8 cellular contexts compared by ENCODE assay signal in the genomic region with DNA sequence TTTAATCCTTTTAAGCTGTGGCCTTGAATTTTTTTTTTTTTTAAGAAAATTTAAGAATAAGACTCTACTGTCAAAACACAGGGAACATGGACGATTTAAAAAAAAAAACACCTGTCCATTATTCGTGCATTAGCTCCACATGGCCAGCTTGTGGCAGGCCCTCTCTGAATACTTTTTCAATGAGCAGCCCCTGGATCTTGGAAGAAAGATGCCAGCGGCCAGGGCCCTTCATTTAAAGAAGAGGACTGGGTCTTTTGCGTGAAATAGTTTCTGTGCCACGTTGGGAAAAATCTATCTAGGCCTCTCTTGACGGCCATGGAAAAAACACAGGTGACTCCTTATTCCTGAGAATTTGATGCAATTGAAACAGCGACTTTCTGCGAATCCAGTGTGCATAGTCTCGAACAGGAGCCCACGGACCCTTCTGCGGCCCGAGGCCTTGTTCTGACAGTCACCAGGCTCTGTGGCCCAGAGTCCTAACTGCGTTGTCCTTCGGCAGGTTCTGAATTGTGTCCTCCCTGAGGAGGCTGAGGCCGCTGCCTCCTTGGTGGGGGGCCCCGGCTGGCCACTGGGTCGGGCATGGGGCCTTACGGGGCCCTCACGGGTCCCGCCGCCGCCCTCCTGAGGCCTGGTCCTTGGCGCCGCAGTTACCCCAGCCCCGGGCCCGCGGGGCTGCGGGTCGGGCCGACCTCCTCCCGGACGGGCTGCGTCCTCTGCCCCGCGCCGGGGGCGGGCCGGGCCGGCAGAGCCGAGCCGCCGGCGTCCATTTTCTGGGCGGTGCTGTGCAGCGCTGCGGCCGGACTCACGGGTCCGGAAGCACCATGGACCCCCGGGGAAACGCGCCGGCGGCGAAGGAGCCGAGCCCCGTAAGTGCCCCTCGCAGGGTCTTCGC. TPM values are rescaled to one million over a fixed set of nuclear protein-coding genes. Genes with fewer than 3 reads are reported as not detected.
DNase-seq lines count a peak whose midpoint lies in the region; ATAC-seq, FAIRE-seq and TF ChIP-seq lines count a peak whose summit lies in the region.

No MANE protein-coding gene starts in this region.

- peak overlapping the region; percentile 87 for H3K9ac ChIP-seq in GM12878 (ENCODE audit: control insufficient read depth, insufficient read depth, low read length)

- CTCF ChIA-PET in GM12878 (lab: Yijun Ruan, JAX): interaction anchor here (1.2 to 2.4 kb wide), 15 partner anchors 8 to 170 kb away, joined by 3 to 31 read pairs (median 7); partner anchors contain the start of gene PXYLP1

- DNase-seq in AG08396 (ENCODE audit: low spot score): peak; percentile 71
- peak; percentile 45 for DNase-seq in SK-MEL-5 (ENCODE audit: low read depth, low spot score)
- no peak for DNase-seq in GM12878 (ENCODE audit: low read depth, low spot score)
- peak; percentile 72 for DNase-seq in iPS-NIHi7 (ENCODE audit: extremely low spot score)
- peak; percentile 58 for DNase-seq in stimulated activated CD4-positive, alpha-beta T cell treated with anti-CD3 and anti-CD28 coated beads, Interleukin-15, amount 100 ng/mL, for 24 hours
- no peak for DNase-seq in NCI-H128 (lab: John Stamatoyannopoulos, UW; ENCODE audit: unreplicated experiment)

- H3K4me3 ChIP-seq in GM12878: peak overlapping the region; percentile 72

- ATAC-seq in GM18867 (IDR thresholded peaks at IDR 0.05; ENCODE audit: unreplicated experiment) (peak; percentile 52), HG03045 (IDR thresholded peaks at IDR 0.05; ENCODE audit: unreplicated experiment) (peak; percentile 67), GM12878 (peak; percentile 74)

- WGBS in GM12878 (ENCODE audit: insufficient coverage, insufficient replicate concordance, low lambda C conversion rate, missing lambda C conversion rate): under 1% methylated on average over 59 of the region's 59 CpGs

- no peaks in the 10 kb centered on the region for H3K27me3 ChIP-seq in GM12878 (replicated peaks in 1 of 2; ENCODE audit: control insufficient read depth in 2 of 2, insufficient read depth in 2 of 2, low read length in 1 of 2)

- in situ Hi-C loops in SK-MEL-5 (cut with HindIII; ENCODE audit: low pct_unique_long_range_greater_than_20kb, low sequenced_read_pairs) (no loop called here), GM12878 (cut with MboI) (no loop called here)

- no peak for TF ChIP-seq CTCF in GM12878 (IDR thresholded peaks at IDR 0.05 in 2 of 3, conservative IDR thresholded peaks at IDR 0.05 in 1 of 3; ENCODE audit: control insufficient read depth in 2 of 3, extremely low read depth in 1 of 3, insufficient read depth in 1 of 3, low read depth in 3 of 3, low read length in 3 of 3)

- no peak for TF ChIP-seq EP300 in GM12878 (IDR thresholded peaks at IDR 0.05; ENCODE audit: borderline replicate concordance in 1 of 2, control insufficient read depth in 1 of 2, low read depth in 2 of 2, low read length in 2 of 2)

- peak; percentile 75 for TF ChIP-seq POLR2A in GM12878 (IDR thresholded peaks at IDR 0.05; ENCODE audit: low read depth, low read length)

- POLR2A ChIA-PET in GM12878 (lab: Charles Lee): interaction anchor here (0.6 to 14.2 kb wide), 10 partner anchors 9 to 94 kb away, joined by 3 to 453 read pairs (median 6); no protein-coding TSS in a partner anchor

- intact Hi-C loops in GM12878 (cut with micrococcal nuclease; ENCODE audit: unreplicated experiment): loop anchor here (2.0 to 5.0 kb wide), 2 partner anchors 40 to 65 kb away; no protein-coding TSS in a partner anchor

- H3K79me2 ChIP-seq in GM12878 (ENCODE audit: control insufficient read depth, insufficient read depth, low read length): peaks cover 86% of the 10 kb centered on the region

- RAD21 ChIA-PET in GM12878 (lab: Charles Lee; ENCODE audit: unreplicated experiment): interaction anchor here (1.1 to 14.3 kb wide), 10 partner anchors 9 to 90 kb away, joined by 4 to 387 read pairs (median 10); no protein-coding TSS in a partner anchor

- SMC1A ChIA-PET in GM12878 (lab: Charles Lee; ENCODE audit: uncharacterized antibody, unreplicated experiment): interaction anchor here (0.9 to 18.5 kb wide), 12 partner anchors 10 to 90 kb away, joined by 3 to 573 read pairs (median 11); partner anchors contain the start of gene ZBTB38

- H4K20me1 ChIP-seq in GM12878 (ENCODE audit: control insufficient read depth, insufficient read depth): no peaks in the 10 kb centered on the region

- H3K36me3 ChIP-seq in GM12878 (ENCODE audit: control insufficient read depth in 2 of 2, insufficient read depth in 2 of 2, low read length in 1 of 2): peaks cover 1 to 39% of the 10 kb centered on the region in 2 experiments; a peak in 3 of 4 replicates

- TF ChIP-seq RAD21 in GM12878 (IDR thresholded peaks at IDR 0.05; ENCODE audit: insufficient read depth, low read depth, low read length): 0 out of 2 replicates have a peak, but pooled peaks have one; percentile 7

- no peak for FAIRE-seq in GM12878 (lab: Jason Lieb, UNC)

- H3K4me2 ChIP-seq in GM12878 (ENCODE audit: control insufficient read depth, insufficient read depth): peak overlapping the region; percentile 85

- TSS peak; percentile 92 for BruUV-seq in GM12878 (replicated peaks; lab: Mats Ljungman, UMichigan)

- peak overlapping the region; percentile 92 for H3K27ac ChIP-seq in GM12878 (ENCODE audit: control insufficient read depth, insufficient read depth)

- peaks cover 12% of the 10 kb centered on the region for H3K9me3 ChIP-seq in GM12878 (replicated peaks; ENCODE audit: control insufficient read depth, insufficient read depth, low read length)

- H2AFZ ChIP-seq in GM12878 (ENCODE audit: control insufficient read depth, low read depth, low read length): peak overlapping the region; percentile 56

- peaks cover 27% of the 10 kb centered on the region for H3K4me1 ChIP-seq in GM12878 (ENCODE audit: control insufficient read depth, insufficient read depth, low read length)

TF ChIP-seq in GM12878, 131 proteins besides CTCF, POLR2A, EP300 and RAD21 (continues in another document):
- TF ChIP-seq ZZZ3 (IDR thresholded peaks at IDR 0.05; ENCODE audit: control insufficient read depth, insufficient read length, low read depth) (no peak), MTA3 (IDR thresholded peaks at IDR 0.05; ENCODE audit: borderline replicate concordance, low read length) (0 out of 2 replicates have a peak, but pooled peaks have one; percentile 42), USF1 (IDR thresholded peaks at IDR 0.05; ENCODE audit: borderline replicate concordance, extremely low read length, insufficient read depth, low read depth, low read length) (no peak), DPF2 (IDR thresholded peaks at IDR 0.05) (0 out of 2 replicates have a peak, but pooled peaks have one; percentile 50), CHD2 (IDR thresholded peaks at IDR 0.05; ENCODE audit: borderline replicate concordance, low read depth, low read length) (no peak), GATAD2B (conservative IDR thresholded peaks at IDR 0.05; ENCODE audit: low read depth) (peak; percentile 82; the same call in 1 of the 2 replicates), SKIL (IDR thresholded peaks at IDR 0.05; ENCODE audit: low read depth, poor library complexity, severe bottlenecking) (no peak), NFYA (IDR thresholded peaks at IDR 0.05; ENCODE audit: borderline replicate concordance, low read depth, low read length) (no peak), SIN3A (IDR thresholded peaks at IDR 0.05; ENCODE audit: low read depth, low read length) (no peak), IKZF2 (IDR thresholded peaks at IDR 0.05) (no peak), ZNF217 (IDR thresholded peaks at IDR 0.05) (0 out of 2 replicates have a peak, but pooled peaks have one; percentile 52)

RNA-seq across cellular contexts. Expression of gene ZBTB38, which starts 33.5 kb away (rescaled TPM):
- total RNA-seq in SK-MEL-5 (2014; rRNA removed; shearing (Covaris generic)): 106 and 122 TPM in 2 replicates
- 53.3 and 82.7 TPM in 2 replicates for polyA plus RNA-seq in SK-MEL-5 (2015; cell fraction: cytosol; rRNA removed)
- polyA plus RNA-seq in SK-MEL-5 (2015; cell fraction: nucleus; rRNA removed): 50.6 and 68.8 TPM in 2 replicates
- total RNA-seq in GM12878 (2013; cell fraction: nucleolus; rRNA removed): 322 and 349 TPM in 2 replicates
- total RNA-seq in GM12878 (2014; rRNA removed) (99.6 and 121 TPM in 2 replicates), GM12878 (2014; rRNA removed; fragmentation: Illumina TruSeq; extraction: Trizol) (115 and 120 TPM in 2 replicates), GM12878 (2021) (107 TPM in 2 replicates)
- 41.0 TPM for polyA plus RNA-seq in GM12878 (2011; ENCODE audit: low read depth)
- polyA plus RNA-seq in GM12878 (2011; rRNA removed) (63.3 and 66.4 TPM in 2 replicates), GM12878 (2014; fragmentation: Illumina TruSeq; extraction: Trizol) (91.5 and 109 TPM in 2 replicates), GM12878 (2014; fragmentation: Nextera tagmentation; extraction: Ambion mirVana) (10 to 100 TPM; 34.2 to 53.6 TPM), GM12878 (2014; rRNA removed) (45.4 and 50.3 TPM in 2 replicates), GM12878 (2016; fragmentation: Nextera tagmentation; extraction: Ambion mirVana) (10 to 100 TPM; 85.8 to 97.5 TPM)
- polyA plus RNA-seq in GM12878 (2011; cell fraction: cytosol; rRNA removed): 39.5 and 46.7 TPM in 2 replicates
- 79.0 and 87.0 TPM in 2 replicates for polyA plus RNA-seq in GM12878 (2011; cell fraction: nucleus; rRNA removed)
- 34.3 and 59.6 TPM in 2 replicates for polyA plus RNA-seq in GM12878 (2012)
- 168 and 259 TPM in 2 replicates for polyA minus RNA-seq in GM12878 (2011; rRNA and poly(A)+ RNA removed)
- polyA minus RNA-seq in GM12878 (2011; cell fraction: cytosol; rRNA and poly(A)+ RNA removed): 57.7 and 59.8 TPM in 2 replicates
- 151 and 195 TPM in 2 replicates for polyA minus RNA-seq in GM12878 (2011; cell fraction: nucleus; rRNA and poly(A)+ RNA removed)

Comparison
In these comparisons a context has a peak if more than half of its experiments do, and no peak if none do; other contexts are left out.
1. DNase-seq: peak in AG08396 (single experiment), SK-MEL-5 (single experiment), iPS-NIHi7 (single experiment) and stimulated activated CD4-positive, alpha-beta T cell treated with anti-CD3 and anti-CD28 coated beads, Interleukin-15, amount 100 ng/mL, for 24 hours (single experiment); none in GM12878 (single experiment) and NCI-H128 (single experiment).
2. Peak in every context shown above with its lines, with median percentiles within 50 percentile points of each other: ATAC-seq.